In the genomic region with DNA sequence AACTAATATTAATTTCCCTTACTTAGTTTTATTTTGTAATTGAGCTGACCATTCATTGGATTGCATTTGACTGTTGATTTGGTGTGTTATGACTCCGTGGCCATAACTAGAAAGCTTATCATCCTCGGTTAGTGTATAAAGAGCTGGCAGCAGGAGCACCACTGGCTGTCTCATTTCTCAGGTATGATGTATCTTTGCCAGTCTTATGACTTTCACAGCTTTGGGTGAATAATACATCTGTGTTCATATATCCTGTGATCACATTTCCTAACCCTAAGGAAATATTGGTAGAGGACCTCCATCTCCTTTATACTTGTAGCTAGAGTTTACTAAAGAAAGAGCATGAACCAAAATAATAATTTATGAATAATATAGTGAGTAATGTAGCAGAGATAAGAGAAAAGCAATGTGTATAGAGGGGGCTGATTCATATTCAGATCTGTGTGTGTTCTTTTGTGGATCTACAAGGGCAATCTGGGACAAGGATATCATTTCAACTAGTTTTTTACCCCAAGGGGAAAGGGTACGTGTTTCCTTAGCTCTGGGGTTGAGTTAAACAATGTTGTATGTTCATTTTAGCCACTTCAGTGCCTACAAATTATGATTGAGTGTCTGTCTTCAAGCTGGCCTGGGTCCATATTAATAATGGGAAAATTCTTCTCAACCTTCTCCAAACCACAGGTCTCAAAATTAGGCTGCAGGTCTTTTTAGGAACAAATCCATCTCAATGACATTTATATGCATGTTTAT, we compare ENCODE assay signal across 19 cellular contexts.
DNase-seq lines count a peak whose midpoint lies in the region; ATAC-seq and TF ChIP-seq lines count a peak whose summit lies in the region.
"Had no signal": no experiment of that assay in that cellular context is flagged by ENCODE, and none has a peak within 500 bp of the region (broad histone marks: within the 10 kb centered on the region; RNA-seq: fewer than 3 reads in every experiment).

No MANE protein-coding gene starts in this region.

- intact Hi-C loops in ascending aorta (cut with DNase I): no loop called here

- H3K27ac ChIP-seq in ascending aorta: no peak overlapping the region
- H3K27ac ChIP-seq: sigmoid colon, tibial nerve had no signal

- TF ChIP-seq CTCF in ascending aorta (IDR thresholded peaks at IDR 0.05): no peak

- H3K36me3 ChIP-seq in ascending aorta: no peaks in the 10 kb centered on the region
- H3K36me3 ChIP-seq: HAP-1, sigmoid colon, tibial nerve had no signal

- H3K4me1 ChIP-seq in ascending aorta: no peaks in the 10 kb centered on the region
- H3K4me1 ChIP-seq: HAP-1, sigmoid colon, tibial nerve had no signal

- ATAC-seq in GM21825 (IDR thresholded peaks at IDR 0.05; ENCODE audit: unreplicated experiment): no peak

- no peak overlapping the region for H3K4me3 ChIP-seq in ascending aorta
- H3K4me3 ChIP-seq: HAP-1, sigmoid colon, tibial nerve had no signal

- DNase-seq in AG08395 (ENCODE audit: low spot score): peak; percentile 49
- peak; percentile 88 for DNase-seq in HT1080 (ENCODE audit: low read depth)
- peak; percentile 60 for DNase-seq in astrocyte of the hippocampus (ENCODE audit: low read depth, low spot score)
- DNase-seq in glomerular visceral epithelial cell (ENCODE audit: extremely low spot score): peak; percentile 46
- DNase-seq in cerebellar cortex (ENCODE audit: low spot score): no peak
- DNase-seq in ascending aorta (ENCODE audit: low spot score in 2 of 2): no peak
- no peak for DNase-seq in NCI-H2171 treated with DMSO at 0.1 percent for 48 hours (lab: John Stamatoyannopoulos, UW)
- DNase-seq: activated CD4-positive, alpha-beta memory T cell treated with anti-CD3 and anti-CD28 coated beads for 36 hours; AML-193; glutamatergic neuron; KG1; kidney; NCI-H1417 treated with DMSO at 0.1 percent for 48 hours; nucleus accumbens; sigmoid colon; stimulated activated CD4-positive, alpha-beta T cell treated with anti-CD3 and anti-CD28 coated beads, Interleukin-4, amount 100 ng/mL, for 4 hours had no signal

- no peaks in the 10 kb centered on the region for H3K9me3 ChIP-seq in ascending aorta
- H3K9me3 ChIP-seq: sigmoid colon, tibial nerve had no signal

- H3K27me3 ChIP-seq in ascending aorta: no peaks in the 10 kb centered on the region
- H3K27me3 ChIP-seq: sigmoid colon, tibial nerve had no signal

Comparison
In these comparisons a context has a peak if more than half of its experiments do, and no peak if none do; other contexts are left out.
1. DNase-seq: peak in AG08395 (single experiment), HT1080 (single experiment), astrocyte of the hippocampus (single experiment) and glomerular visceral epithelial cell (single experiment); none in cerebellar cortex (single experiment), ascending aorta (0 of 2) and NCI-H2171 treated with DMSO at 0.1 percent for 48 hours (single experiment).